In the genomic region with DNA sequence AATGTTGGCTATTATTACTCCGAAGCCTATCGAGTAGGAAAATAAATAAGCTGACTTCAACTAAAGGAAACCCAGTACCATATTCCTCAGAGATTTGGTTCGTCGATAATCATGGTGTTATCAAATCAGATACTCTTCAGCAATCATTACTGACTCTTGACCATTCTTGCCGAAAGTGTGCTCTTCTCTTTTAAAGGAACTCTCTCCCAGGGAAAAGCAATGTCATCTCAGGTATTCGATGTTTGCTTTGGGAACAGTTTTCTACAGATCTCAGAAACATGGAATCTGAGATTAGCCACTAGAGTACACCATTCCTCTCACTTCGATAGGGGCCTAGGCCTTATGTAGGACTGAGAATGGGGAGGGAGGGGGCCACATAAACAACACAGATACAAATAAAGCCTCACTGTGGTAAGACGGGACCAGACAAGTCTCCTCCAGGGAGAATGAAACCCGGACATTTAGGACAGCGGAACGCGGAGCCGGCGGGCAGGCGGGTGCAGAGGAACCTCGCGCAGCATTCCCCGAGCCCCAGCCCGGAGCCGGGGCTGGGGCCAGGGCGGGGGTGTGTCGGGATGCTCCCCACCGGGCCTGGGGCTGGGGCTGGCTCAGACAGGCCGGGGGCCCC, we compare ENCODE assay signal across 8 cellular contexts. TPM values are rescaled to one million over a fixed set of nuclear protein-coding genes. Genes with fewer than 3 reads are reported as not detected.
DNase-seq lines count a peak whose midpoint lies in the region; ATAC-seq and TF ChIP-seq lines count a peak whose summit lies in the region.

No MANE protein-coding gene starts in this region.

- H3K4me1 ChIP-seq in HUES6 (ENCODE audit: control insufficient read depth, insufficient read depth, low read length) = peaks cover 22% of the 10 kb centered on the region

- POLR2A ChIA-PET in activated CD4-positive, alpha-beta memory T cell treated with anti-CD3 and anti-CD28 coated beads, Interleukin-2, amount 10 ng/mL, durations not matched to agents 7 days and 5 days (lab: Charles Lee) = interaction anchor here (1.1 to 7.0 kb wide), 14 partner anchors 10 to 438 kb away, joined by 3 to 105 read pairs (median 8); partner anchors contain the start of genes DAPP1, LAMTOR3 and TRMT10A

- no peaks in the 10 kb centered on the region for H3K9me3 Mint-ChIP-seq in activated CD4-positive, alpha-beta memory T cell treated with anti-CD3 and anti-CD28 coated beads, Interleukin-2, amount 10 ng/mL, durations not matched to agents 7 days and 5 days

- no peaks in the 10 kb centered on the region for H3K27me3 ChIP-seq in HUES6 (ENCODE audit: control insufficient read depth, insufficient read depth, low read length)

- H3K4me3 Mint-ChIP-seq in activated CD4-positive, alpha-beta memory T cell treated with anti-CD3 and anti-CD28 coated beads, Interleukin-2, amount 10 ng/mL, durations not matched to agents 7 days and 5 days = peak overlapping the region; percentile 99

- H3K9me3 ChIP-seq in HUES6 (ENCODE audit: control insufficient read depth, insufficient read depth, low read depth, low read length) = no peaks in the 10 kb centered on the region

- DNase-seq in DMS53 (lab: John Stamatoyannopoulos, UW) (peak; percentile 61), glomerular visceral epithelial cell (ENCODE audit: extremely low spot score) (peak; percentile 33), omental fat pad (ENCODE audit: low spot score) (no peak), NCI-H2107 (lab: John Stamatoyannopoulos, UW) (no peak)
- no peak for DNase-seq in activated CD4-positive, alpha-beta memory T cell treated with anti-CD3 and anti-CD28 coated beads, Interleukin-2, amount 10 ng/mL, durations not matched to agents 7 days and 5 days
- no peak for DNase-seq in NK-92 treated with Interleukin-12 subunit alpha and Interleukin-12 subunit beta, amount 100 ng/mL, for 24 hours (lab: John Stamatoyannopoulos, UW)

- H3K36me3 ChIP-seq in HUES6 (ENCODE audit: control insufficient read depth, insufficient read depth, low read length) = peaks cover 17% of the 10 kb centered on the region

- peak overlapping the region; percentile 84 for H3K4me3 ChIP-seq in HUES6 (ENCODE audit: low read depth, low read length)

- H3K9ac ChIP-seq in HUES6 (ENCODE audit: low read length) = peak overlapping the region; percentile 89

- H3K4me1 Mint-ChIP-seq in activated CD4-positive, alpha-beta memory T cell treated with anti-CD3 and anti-CD28 coated beads, Interleukin-2, amount 10 ng/mL, durations not matched to agents 7 days and 5 days = peaks cover 54% of the 10 kb centered on the region

- CTCF ChIA-PET in activated CD4-positive, alpha-beta memory T cell treated with anti-CD3 and anti-CD28 coated beads, Interleukin-2, amount 10 ng/mL, durations not matched to agents 7 days and 5 days (lab: Charles Lee) = interaction anchor here (1.4 to 1.9 kb wide), 8 partner anchors 8 to 382 kb away, joined by 3 to 9 read pairs (median 6); partner anchors contain the start of genes DAPP1, LAMTOR3 and TRMT10A

- no peaks in the 10 kb centered on the region for H3K27me3 Mint-ChIP-seq in activated CD4-positive, alpha-beta memory T cell treated with anti-CD3 and anti-CD28 coated beads, Interleukin-2, amount 10 ng/mL, durations not matched to agents 7 days and 5 days

- H3K27ac Mint-ChIP-seq in activated CD4-positive, alpha-beta memory T cell treated with anti-CD3 and anti-CD28 coated beads, Interleukin-2, amount 10 ng/mL, durations not matched to agents 7 days and 5 days = peak overlapping the region; percentile 95

- H3K36me3 Mint-ChIP-seq in activated CD4-positive, alpha-beta memory T cell treated with anti-CD3 and anti-CD28 coated beads, Interleukin-2, amount 10 ng/mL, durations not matched to agents 7 days and 5 days (ENCODE audit: low read depth) = peaks cover 52% of the 10 kb centered on the region

- peak overlapping the region; percentile 90 for H3K27ac ChIP-seq in HUES6 (ENCODE audit: low read depth, low read length)

- no peak for TF ChIP-seq CTCF in omental fat pad (IDR thresholded peaks at IDR 0.05)

- peak; percentile 2 for ATAC-seq in GM19463 (IDR thresholded peaks at IDR 0.05; ENCODE audit: unreplicated experiment)
- ATAC-seq in omental fat pad (ENCODE audit: low FRiP score) = peak; percentile 38

RNA-seq across cellular contexts. Expression of gene DNAJB14, which starts 0.6 kb away (rescaled TPM):
- 10 to 100 TPM; 53.7 to 55.4 TPM for total RNA-seq in activated CD4-positive, alpha-beta memory T cell treated with anti-CD3 and anti-CD28 coated beads, Interleukin-2, amount 10 ng/mL, durations not matched to agents 7 days and 5 days
- total RNA-seq in omental fat pad = 10 to 100 TPM; 27.7 to 45.2 (median 32.6) TPM

RNA-seq across cellular contexts. Expression of gene H2AZ1, which starts 4.2 kb away (rescaled TPM):
- total RNA-seq in activated CD4-positive, alpha-beta memory T cell treated with anti-CD3 and anti-CD28 coated beads, Interleukin-2, amount 10 ng/mL, durations not matched to agents 7 days and 5 days = 100 to 1,000 TPM; 542 to 545 TPM
- 100 to 1,000 TPM in 3 of 4 donors, 10 to 100 TPM in 1; 99.0 to 177 (median 129) TPM for total RNA-seq in omental fat pad

RNA-seq across cellular contexts. Expression of gene LAMTOR3, which starts 51.6 kb away (rescaled TPM):
- total RNA-seq in activated CD4-positive, alpha-beta memory T cell treated with anti-CD3 and anti-CD28 coated beads, Interleukin-2, amount 10 ng/mL, durations not matched to agents 7 days and 5 days = 10 to 100 TPM; 28.1 to 29.2 TPM
- 10 to 100 TPM; 41.3 to 48.9 (median 43.6) TPM for total RNA-seq in omental fat pad

Comparison
In these comparisons a context has a peak if more than half of its experiments do, and no peak if none do; other contexts are left out.
1. DNase-seq: peak in DMS53 (single experiment) and glomerular visceral epithelial cell (single experiment); none in activated CD4-positive, alpha-beta memory T cell treated with anti-CD3 and anti-CD28 coated beads, Interleukin-2, amount 10 ng/mL, durations not matched to agents 7 days and 5 days (single experiment), omental fat pad (single experiment), NK-92 treated with Interleukin-12 subunit alpha and Interleukin-12 subunit beta, amount 100 ng/mL, for 24 hours (single experiment) and NCI-H2107 (single experiment).